ENCODE assay signal across 32 cellular contexts in genomic region chr7:780056-780455, GRCh38. TPM values are rescaled to one million over a fixed set of nuclear protein-coding genes. Genes with fewer than 3 reads are reported as not detected.
DNase-seq lines count a peak whose midpoint lies in the region; ATAC-seq, FAIRE-seq and TF ChIP-seq lines count a peak whose summit lies in the region.
"Had no signal": no experiment of that assay in that cellular context is flagged by ENCODE, and none has a peak within 500 bp of the region (broad histone marks: within the 10 kb centered on the region; RNA-seq: fewer than 3 reads in every experiment).

No MANE protein-coding gene starts in this region.

- no peaks in the 10 kb centered on the region for H3K27me3 ChIP-seq in SK-N-SH (ENCODE audit: insufficient read depth)
- H3K27me3 ChIP-seq in endothelial cell of umbilical vein (ENCODE audit: control insufficient read depth in 2 of 2, insufficient read depth in 2 of 2, low read length in 2 of 2), result no peaks in the 10 kb centered on the region
- H3K27me3 ChIP-seq in thyroid gland, result no peaks in the 10 kb centered on the region
- H3K27me3 ChIP-seq: cardiac muscle cell, esophagus squamous epithelium, foreskin keratinocyte, neural progenitor cell, right lobe of liver, vagina had no signal

- H3K9me3 ChIP-seq in SK-N-SH, result no peaks in the 10 kb centered on the region
- no peaks in the 10 kb centered on the region for H3K9me3 ChIP-seq in endothelial cell of umbilical vein (replicated peaks; ENCODE audit: control insufficient read depth, insufficient read depth, low read length)
- no peaks in the 10 kb centered on the region for H3K9me3 ChIP-seq in kidney (ENCODE audit: control insufficient read depth in 1 of 2, low read length in 2 of 2)
- no peaks in the 10 kb centered on the region for H3K9me3 ChIP-seq in thyroid gland
- H3K9me3 ChIP-seq: esophagus squamous epithelium, right lobe of liver, vagina had no signal

- no TSS peak for BruUV-seq in endothelial cell of umbilical vein (replicated peaks; lab: Mats Ljungman, UMichigan)

- H3K9me1 ChIP-seq in endothelial cell of umbilical vein (replicated peaks; ENCODE audit: control insufficient read depth, extremely low read depth, insufficient read depth, low read length), result no peaks in the 10 kb centered on the region

- DNase-seq in SK-N-SH, result no peak
- DNase-seq in endothelial cell of umbilical vein (ENCODE audit: low read depth, low spot score), result peak; percentile 12
- DNase-seq in kidney, result peak; percentile 80
- DNase-seq in thyroid gland, result peak; percentile 27 to 40
- DNase-seq in left lobe of liver (ENCODE audit: low spot score), result no peak
- no peak for DNase-seq in CD14-positive monocyte (ENCODE audit: low spot score)
- DNase-seq: activated CD4-positive, alpha-beta T cell treated with anti-CD3 and anti-CD28 coated beads for 48 hours; activated effector memory CD4-positive, alpha-beta T cell treated with anti-CD3 and anti-CD28 coated beads, Interleukin-2, amount 50 U/mL, for 16 hours; activated naive CD8-positive, alpha-beta T cell treated with anti-CD3 and anti-CD28 coated beads for 36 hours; activated T-cell treated with anti-CD3 and anti-CD28 coated beads, Interleukin-2, amount 50 U/mL, for 24 hours; AML-193; CD4-positive, alpha-beta memory T cell; DMS153; esophagus squamous epithelium; foreskin keratinocyte; mesendoderm; NCI-H2029; NCI-H524 treated with DMSO at 0.1 percent for 48 hours; right lobe of liver; SIG-M5; stimulated activated CD8-positive, alpha-beta memory T cell treated with anti-CD3 and anti-CD28 coated beads, Interleukin-4, amount 100 ng/mL, for 48 hours; stimulated activated naive CD8-positive, alpha-beta T cell treated with anti-CD3 and anti-CD28 coated beads, Interleukin-15, amount 100 ng/mL, for 72 hours; SW 1271; T-helper 9 cell had no signal

- H3K27ac ChIP-seq in SK-N-SH (ENCODE audit: low read depth in 2 of 2, low read length in 1 of 2) (peak overlapping the region in 1 of 2 experiments; percentile 87; a peak in 2 of 4 replicates), endothelial cell of umbilical vein (ENCODE audit: insufficient read depth, low read depth, low read length) (no peak overlapping the region), kidney (ENCODE audit: low read depth in 2 of 2, low read length in 2 of 2) (no peak overlapping the region), thyroid gland (no peak overlapping the region)
- H3K27ac ChIP-seq: cardiac muscle cell, foreskin keratinocyte, KMS-11, neural progenitor cell, right lobe of liver, vagina had no signal

- no peak overlapping the region for H3K4me3 Mint-ChIP-seq in CD14-positive monocyte
- H3K4me3 Mint-ChIP-seq: activated naive CD8-positive, alpha-beta T cell treated with anti-CD3 and anti-CD28 coated beads for 36 hours; activated T-cell treated with anti-CD3 and anti-CD28 coated beads, Interleukin-2, amount 50 U/mL, for 24 hours; CD4-positive, alpha-beta memory T cell; dendritic cell treated with granulocyte-macrophage colony-stimulating factor and Interleukin-4, amounts not matched to agents 40 ng/mL and 50 ng/mL, for 4 days; neural progenitor cell; stimulated activated naive CD8-positive, alpha-beta T cell treated with anti-CD3 and anti-CD28 coated beads, Interleukin-15, amount 100 ng/mL, for 72 hours had no signal

- CTCF ChIA-PET in SK-N-SH (lab: Yijun Ruan, JAX), result interaction anchor here (1.2 to 4.8 kb wide), 7 partner anchors 8 to 459 kb away, joined by 3 to 28 read pairs (median 4); no protein-coding TSS in a partner anchor
- CTCF ChIA-PET in endothelial cell of umbilical vein (lab: Charles Lee), result interaction anchor here (0.5 kb wide), 1 partner anchor 458 kb away, joined by 3 read pairs; no protein-coding TSS in a partner anchor

- H3K9me3 Mint-ChIP-seq in CD14-positive monocyte, result peaks cover 2 to 9% (median 5%) of the 10 kb centered on the region in 7 donors
- H3K9me3 Mint-ChIP-seq: activated naive CD8-positive, alpha-beta T cell treated with anti-CD3 and anti-CD28 coated beads for 36 hours; activated T-cell treated with anti-CD3 and anti-CD28 coated beads, Interleukin-2, amount 50 U/mL, for 24 hours; neural progenitor cell; stimulated activated naive CD8-positive, alpha-beta T cell treated with anti-CD3 and anti-CD28 coated beads, Interleukin-15, amount 100 ng/mL, for 72 hours had no signal

- H3F3A ChIP-seq in SK-N-SH (replicated peaks; ENCODE audit: insufficient read depth), result peaks cover 29% of the 10 kb centered on the region

- no peaks in the 10 kb centered on the region for H3K4me1 Mint-ChIP-seq in CD14-positive monocyte
- H3K4me1 Mint-ChIP-seq: activated naive CD8-positive, alpha-beta T cell treated with anti-CD3 and anti-CD28 coated beads for 36 hours; neural progenitor cell; stimulated activated naive CD8-positive, alpha-beta T cell treated with anti-CD3 and anti-CD28 coated beads, Interleukin-15, amount 100 ng/mL, for 72 hours had no signal

- H3K79me2 ChIP-seq in SK-N-SH (ENCODE audit: insufficient read depth), result no peaks in the 10 kb centered on the region; the same call in 1 of the 2 replicates
- no peaks in the 10 kb centered on the region for H3K79me2 ChIP-seq in endothelial cell of umbilical vein (ENCODE audit: control insufficient read depth, insufficient read depth, low read length)

- no peaks in the 10 kb centered on the region for H4K20me1 ChIP-seq in SK-N-SH (ENCODE audit: insufficient read depth)
- H4K20me1 ChIP-seq in endothelial cell of umbilical vein (replicated peaks; ENCODE audit: control insufficient read depth, extremely low read depth, insufficient read depth, low read length), result no peaks in the 10 kb centered on the region

- peaks cover 51 to 83% of the 10 kb centered on the region in 2 donors for H3K36me3 Mint-ChIP-seq in CD14-positive monocyte

- peaks cover 0 to 3% (median 0%) of the 10 kb centered on the region in 3 donors for H3K27me3 Mint-ChIP-seq in CD14-positive monocyte (ENCODE audit: low read depth in 3 of 3)
- H3K27me3 Mint-ChIP-seq: activated naive CD8-positive, alpha-beta T cell treated with anti-CD3 and anti-CD28 coated beads for 36 hours; activated T-cell treated with anti-CD3 and anti-CD28 coated beads, Interleukin-2, amount 50 U/mL, for 24 hours; CD4-positive, alpha-beta memory T cell; dendritic cell treated with granulocyte-macrophage colony-stimulating factor and Interleukin-4, amounts not matched to agents 40 ng/mL and 50 ng/mL, for 4 days; stimulated activated naive CD8-positive, alpha-beta T cell treated with anti-CD3 and anti-CD28 coated beads, Interleukin-15, amount 100 ng/mL, for 72 hours had no signal

- no peaks in the 10 kb centered on the region for H3K9me2 ChIP-seq in SK-N-SH

- H3K4me2 ChIP-seq in SK-N-SH, result peak overlapping the region; percentile 68; the same call in 1 of the 2 replicates
- no peak overlapping the region for H3K4me2 ChIP-seq in endothelial cell of umbilical vein (ENCODE audit: insufficient read depth, low read length)
- H3K4me2 ChIP-seq: KMS-11, neural progenitor cell had no signal

- TF ChIP-seq POLR2A in endothelial cell of umbilical vein (IDR thresholded peaks at IDR 0.05; ENCODE audit: low read depth, low read length) (no peak), thyroid gland (IDR thresholded peaks at IDR 0.05) (no peak)

- intact Hi-C loops in endothelial cell of umbilical vein (cut with micrococcal nuclease) (no loop called here), kidney (cut with DNase I) (loop anchor here (10.0 kb wide), 1 partner anchor 95 kb away; the partner anchor contains the start of gene GET4), thyroid gland (cut with DNase I) (loop anchor here (10.0 kb wide), 2 partner anchors 55 to 205 kb away; partner anchors contain the start of genes CYP2W1 and SUN1), CD14-positive monocyte (cut with micrococcal nuclease) (loop anchor here in 1 of 2 donors (10.0 kb wide), 1 partner anchor 285 kb away; no protein-coding TSS in a partner anchor)

- H3K4me3 ChIP-seq in SK-N-SH (ENCODE audit: low read depth in 2 of 2, low read length in 1 of 2), result no peak overlapping the region
- H3K4me3 ChIP-seq in endothelial cell of umbilical vein (replicated peaks in 1 of 3; ENCODE audit: insufficient read depth in 1 of 3, low read depth in 1 of 3, low read length in 3 of 3), result no peak overlapping the region
- no peak overlapping the region for H3K4me3 ChIP-seq in kidney (ENCODE audit: low read length in 2 of 2)
- H3K4me3 ChIP-seq in thyroid gland (replicated peaks in 1 of 3), result no peak overlapping the region
- H3K4me3 ChIP-seq: cardiac muscle cell, esophagus squamous epithelium, neural progenitor cell, right lobe of liver, vagina had no signal

- no peak for FAIRE-seq in endothelial cell of umbilical vein (lab: Jason Lieb, UNC)
- FAIRE-seq in kidney (lab: Jason Lieb, UNC), result no peak

- H3K9ac ChIP-seq in SK-N-SH (no peak overlapping the region), endothelial cell of umbilical vein (replicated peaks; ENCODE audit: extremely low read depth, insufficient read depth, low read length) (no peak overlapping the region), kidney (ENCODE audit: low read length in 2 of 2) (no peak overlapping the region)
- H3K9ac ChIP-seq: KMS-11, neural progenitor cell had no signal

- no peak for TF ChIP-seq RAD21 in SK-N-SH (IDR thresholded peaks at IDR 0.05; ENCODE audit: low read length)

- H2AFZ ChIP-seq in SK-N-SH (ENCODE audit: low read depth) (no peak overlapping the region), endothelial cell of umbilical vein (ENCODE audit: low read depth, low read length) (no peak overlapping the region)
- H2AFZ ChIP-seq: neural progenitor cell had no signal

- H3K4me1 ChIP-seq in SK-N-SH (ENCODE audit: control insufficient read depth in 1 of 2, insufficient read depth in 2 of 2, low read depth in 1 of 2, low read length in 1 of 2) (peaks cover 31 to 38% of the 10 kb centered on the region in 2 experiments), endothelial cell of umbilical vein (ENCODE audit: control insufficient read depth, extremely low read depth, insufficient read depth, low read length) (peaks cover 34% of the 10 kb centered on the region), kidney (ENCODE audit: control insufficient read depth in 1 of 2, insufficient read depth in 1 of 2, low read depth in 1 of 2, low read length in 2 of 2) (no peaks in the 10 kb centered on the region), thyroid gland (peaks cover 0 to 13% of the 10 kb centered on the region in 2 donors)
- H3K4me1 ChIP-seq: foreskin keratinocyte, neural progenitor cell, right lobe of liver had no signal

- POLR2A ChIA-PET in SK-N-SH (lab: Yijun Ruan, JAX) (interaction anchor here (2.8 kb wide), 1 partner anchor 12 kb away, joined by 21 read pairs; no protein-coding TSS in a partner anchor), endothelial cell of umbilical vein (lab: Charles Lee) (no interaction called here)

- H3K36me3 ChIP-seq in SK-N-SH (replicated peaks in 1 of 2; ENCODE audit: control insufficient read depth in 1 of 2, insufficient read depth in 2 of 2, low read length in 1 of 2), result peaks cover 43 to 62% of the 10 kb centered on the region in 2 experiments
- peaks cover 2 to 12% of the 10 kb centered on the region in 2 experiments for H3K36me3 ChIP-seq in endothelial cell of umbilical vein (ENCODE audit: control insufficient read depth in 2 of 2, extremely low read depth in 1 of 2, insufficient read depth in 2 of 2, low read length in 2 of 2)
- peaks cover 14 to 19% of the 10 kb centered on the region in 2 donors for H3K36me3 ChIP-seq in kidney (ENCODE audit: control insufficient read depth in 1 of 2, insufficient read depth in 2 of 2, low read length in 2 of 2)
- peaks cover 26 to 36% of the 10 kb centered on the region in 2 donors for H3K36me3 ChIP-seq in thyroid gland

- dilution Hi-C loops in endothelial cell of umbilical vein (cut with MboI; ENCODE audit: extremely low pct_ligation_motif_present, low sequenced_read_pairs), result no loop called here

- whole genome bisulfite sequencing in SK-N-SH (ENCODE audit: low lambda C conversion rate), result 93% methylated on average over 7 of the region's 13 CpGs
- 65 to 81% methylated on average over 12 to 13 of the region's 13 CpGs for WGBS in thyroid gland, 2 donors

- TF ChIP-seq CTCF in SK-N-SH (IDR thresholded peaks at IDR 0.05) (no peak), endothelial cell of umbilical vein (IDR thresholded peaks at IDR 0.05; ENCODE audit: extremely low read depth in 1 of 2, insufficient read depth in 1 of 2, low read depth in 1 of 2, low read length in 2 of 2) (no peak), kidney (IDR thresholded peaks at IDR 0.05; ENCODE audit: borderline replicate concordance, extremely low read depth, insufficient read depth) (no peak), thyroid gland (IDR thresholded peaks at IDR 0.05) (no peak), CD14-positive monocyte (IDR thresholded peaks at IDR 0.05) (no peak)

- no peak overlapping the region for H3K27ac Mint-ChIP-seq in CD14-positive monocyte
- H3K27ac Mint-ChIP-seq: activated naive CD8-positive, alpha-beta T cell treated with anti-CD3 and anti-CD28 coated beads for 36 hours; activated T-cell treated with anti-CD3 and anti-CD28 coated beads, Interleukin-2, amount 50 U/mL, for 24 hours; CD4-positive, alpha-beta memory T cell; dendritic cell treated with granulocyte-macrophage colony-stimulating factor and Interleukin-4, amounts not matched to agents 40 ng/mL and 50 ng/mL, for 4 days; neural progenitor cell; stimulated activated naive CD8-positive, alpha-beta T cell treated with anti-CD3 and anti-CD28 coated beads, Interleukin-15, amount 100 ng/mL, for 72 hours had no signal

- no peak for TF ChIP-seq EP300 in SK-N-SH (IDR thresholded peaks at IDR 0.05; ENCODE audit: borderline replicate concordance in 1 of 2, low read depth in 1 of 2, low read length in 1 of 2)

- ATAC-seq in SK-N-SH treated with all-trans-retinoic acid at 6 μM for 48 hours (no peak), left lobe of liver (no peak), HG03108 (IDR thresholded peaks at IDR 0.05; ENCODE audit: unreplicated experiment) (no peak)
- ATAC-seq: foreskin keratinocyte; HCT116; stimulated activated naive CD8-positive, alpha-beta T cell treated with anti-CD3 and anti-CD28 coated beads, Interleukin-15, amount 100 ng/mL, for 72 hours had no signal

RNA-seq across cellular contexts. Expression of gene SUN1, which starts 52.2 kb away (rescaled TPM):
- polyA plus RNA-seq in SK-N-SH (2012; rRNA removed) (369 and 560 TPM in 2 replicates), endothelial cell of umbilical vein (347 and 410 TPM in 2 replicates), kidney (ENCODE audit: insufficient read depth, low read depth, low replicate concordance) (40.4 TPM), CD14-positive monocyte (10 to 100 TPM; 44.2 to 51.5 TPM)
- 137 and 282 TPM in 2 replicates for polyA plus RNA-seq in SK-N-SH (2012; cell fraction: cytosol; rRNA removed)
- polyA plus RNA-seq in SK-N-SH (2012; cell fraction: nucleus; rRNA removed), result 1,170 and 1,470 TPM in 2 replicates
- total RNA-seq in endothelial cell of umbilical vein (142 and 158 TPM in 2 replicates), kidney (168 TPM), thyroid gland (100 to 1,000 TPM; 146 to 260 (median 186) TPM), left lobe of liver (41.5 TPM)
- 164 and 169 TPM in 2 replicates for polyA plus RNA-seq in endothelial cell of umbilical vein (2011; cell fraction: cytosol; rRNA removed)
- polyA plus RNA-seq in endothelial cell of umbilical vein (2011; cell fraction: nucleus; rRNA removed), result 822 and 979 TPM in 2 replicates
- polyA plus RNA-seq in endothelial cell of umbilical vein (2012), result 78.6 and 85.8 TPM in 2 replicates
- 419 and 455 TPM in 2 replicates for polyA minus RNA-seq in endothelial cell of umbilical vein
- polyA minus RNA-seq in endothelial cell of umbilical vein (2011; cell fraction: cytosol; rRNA and poly(A)+ RNA removed), result 47.2 TPM
- 300 and 347 TPM in 2 replicates for polyA minus RNA-seq in endothelial cell of umbilical vein (2011; cell fraction: nucleus; rRNA and poly(A)+ RNA removed)

RNA-seq across cellular contexts. Expression of gene PRKAR1B, which starts 53.0 kb away (rescaled TPM):
- polyA plus RNA-seq in SK-N-SH (2012; rRNA removed) (50.5 and 63.7 TPM in 2 replicates), endothelial cell of umbilical vein (15.0 and 15.4 TPM in 2 replicates), kidney (ENCODE audit: insufficient read depth, low read depth, low replicate concordance) (21.4 TPM), CD14-positive monocyte (1 to 10 TPM in 1 of 2 donors, under 1 TPM in 1; 0.94 to 1.1 TPM)
- polyA plus RNA-seq in SK-N-SH (2012; cell fraction: cytosol; rRNA removed), result 43.8 and 69.6 TPM in 2 replicates
- polyA plus RNA-seq in SK-N-SH (2012; cell fraction: nucleus; rRNA removed), result 55.8 and 70.9 TPM in 2 replicates
- total RNA-seq in endothelial cell of umbilical vein (24.0 and 29.2 TPM in 2 replicates), kidney (15.9 TPM), thyroid gland (10 to 100 TPM in 3 of 4 donors, 1 to 10 TPM in 1; 7.3 to 15.6 (median 12.3) TPM), left lobe of liver (7.0 TPM)
- 17.2 and 19.2 TPM in 2 replicates for polyA plus RNA-seq in endothelial cell of umbilical vein (2011; cell fraction: cytosol; rRNA removed)
- 16.0 and 20.5 TPM in 2 replicates for polyA plus RNA-seq in endothelial cell of umbilical vein (2011; cell fraction: nucleus; rRNA removed)
- polyA plus RNA-seq in endothelial cell of umbilical vein (2012), result 20.5 and 22.4 TPM in 2 replicates
- polyA minus RNA-seq in endothelial cell of umbilical vein, result 25.2 and 27.9 TPM in 2 replicates
- polyA minus RNA-seq in endothelial cell of umbilical vein (2011; cell fraction: cytosol; rRNA and poly(A)+ RNA removed), result 23.6 TPM
- polyA minus RNA-seq in endothelial cell of umbilical vein (2011; cell fraction: nucleus; rRNA and poly(A)+ RNA removed), result 8.2 and 20.6 TPM in 2 replicates

RNA-seq across cellular contexts. Expression of gene DNAAF5, which starts 53.6 kb away (rescaled TPM):
- polyA plus RNA-seq in SK-N-SH (2012; rRNA removed) (51.8 and 58.5 TPM in 2 replicates), endothelial cell of umbilical vein (65.5 and 81.8 TPM in 2 replicates), kidney (ENCODE audit: insufficient read depth, low read depth, low replicate concordance) (11.6 TPM), CD14-positive monocyte (1 to 10 TPM; 1.2 to 2.0 TPM)
- polyA plus RNA-seq in SK-N-SH (2012; cell fraction: cytosol; rRNA removed), result 29.0 and 41.8 TPM in 2 replicates
- polyA plus RNA-seq in SK-N-SH (2012; cell fraction: nucleus; rRNA removed), result 74.3 and 79.4 TPM in 2 replicates
- total RNA-seq in endothelial cell of umbilical vein (45.4 and 49.3 TPM in 2 replicates), kidney (29.7 TPM), thyroid gland (10 to 100 TPM; 20.2 to 40.7 (median 34.0) TPM), left lobe of liver (10.0 TPM)
- 37.1 and 42.1 TPM in 2 replicates for polyA plus RNA-seq in endothelial cell of umbilical vein (2011; cell fraction: cytosol; rRNA removed)
- polyA plus RNA-seq in endothelial cell of umbilical vein (2011; cell fraction: nucleus; rRNA removed), result 40.8 and 41.7 TPM in 2 replicates
- 23.0 and 27.0 TPM in 2 replicates for polyA plus RNA-seq in endothelial cell of umbilical vein (2012)
- polyA minus RNA-seq in endothelial cell of umbilical vein, result 43.2 and 50.3 TPM in 2 replicates
- 40.9 TPM for polyA minus RNA-seq in endothelial cell of umbilical vein (2011; cell fraction: cytosol; rRNA and poly(A)+ RNA removed)
- 23.3 and 31.6 TPM in 2 replicates for polyA minus RNA-seq in endothelial cell of umbilical vein (2011; cell fraction: nucleus; rRNA and poly(A)+ RNA removed)

Comparison
In these comparisons a context has a peak if more than half of its experiments do, and no peak if none do; other contexts are left out.
1. DNase-seq: peak in endothelial cell of umbilical vein (single experiment), kidney (single experiment) and thyroid gland (2 of 2); none in SK-N-SH (single experiment), left lobe of liver (single experiment) and CD14-positive monocyte (single experiment).